ENCODE assay signal across 13 cellular contexts in the genomic region with DNA sequence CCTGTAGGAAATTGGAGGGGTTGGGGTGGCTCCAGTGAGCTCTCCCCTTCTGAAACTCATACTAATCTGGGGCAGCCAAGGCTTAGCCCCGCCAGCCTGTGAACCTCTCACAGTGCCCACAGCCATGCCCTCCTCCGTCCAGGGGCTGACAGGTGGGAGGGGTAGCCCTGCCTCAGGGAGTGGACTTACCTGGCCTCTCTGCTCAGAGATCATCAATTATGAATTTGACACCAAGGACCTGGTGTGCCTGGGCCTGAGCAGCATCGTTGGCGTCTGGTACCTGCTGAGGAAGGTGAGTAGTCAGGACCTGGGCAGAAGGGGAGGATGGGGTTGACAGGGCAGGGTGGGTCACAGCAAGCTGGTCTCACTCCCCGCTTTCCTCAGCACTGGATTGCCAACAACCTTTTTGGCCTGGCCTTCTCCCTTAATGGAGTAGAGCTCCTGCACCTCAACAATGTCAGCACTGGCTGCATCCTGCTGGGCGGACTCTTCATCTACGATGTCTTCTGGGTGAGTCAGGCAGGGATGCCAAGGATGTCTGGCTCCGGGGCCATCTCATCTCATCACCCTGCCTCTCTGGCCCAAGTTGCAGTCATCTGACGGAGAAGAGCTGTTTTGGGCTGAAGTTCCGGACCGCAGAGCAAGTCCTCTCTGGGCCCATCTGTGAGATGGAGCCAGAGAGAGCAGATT. TPM values are rescaled to one million over a fixed set of nuclear protein-coding genes. Genes with fewer than 3 reads are reported as not detected.
A peak's percentile ranks its signal among the peaks of the same experiment; 100 is the strongest.
DNase-seq lines count a peak whose midpoint lies in the region; ATAC-seq and TF ChIP-seq lines count a peak whose summit lies in the region.
"Had no signal": no experiment of that assay in that cellular context is flagged by ENCODE, and none has a peak within 500 bp of the region (broad histone marks: within the 10 kb centered on the region; RNA-seq: fewer than 3 reads in every experiment).

No MANE protein-coding gene starts in this region.

- POLR2A ChIA-PET in activated CD8-positive, alpha-beta T cell treated with anti-CD3 and anti-CD28 coated beads for 36 hours (lab: Charles Lee), result interaction anchor here (0.6 to 2.2 kb wide), 6 partner anchors 11 to 63 kb away, joined by 3 to 13 read pairs (median 4); no protein-coding TSS in a partner anchor
- POLR2A ChIA-PET in naive thymus-derived CD4-positive, alpha-beta T cell (lab: Charles Lee), result no interaction called here

- H3K9me2 ChIP-seq in GM23338 (ENCODE audit: insufficient read depth), result no peaks in the 10 kb centered on the region

- H3K4me1 Mint-ChIP-seq in GM23338, result peaks cover 5% of the 10 kb centered on the region; the same call in 2 of the 3 replicates
- H3K4me1 Mint-ChIP-seq in activated CD8-positive, alpha-beta T cell treated with anti-CD3 and anti-CD28 coated beads for 36 hours (ENCODE audit: low read depth), result peaks cover 22% of the 10 kb centered on the region
- peaks cover 8 to 26% (median 22%) of the 10 kb centered on the region in 7 donors for H3K4me1 Mint-ChIP-seq in naive thymus-derived CD4-positive, alpha-beta T cell

- TF ChIP-seq POLR2A in lower leg skin (IDR thresholded peaks at IDR 0.05), result no peak

- H3K27me3 ChIP-seq in GM23338 (ENCODE audit: insufficient read depth) (no peaks in the 10 kb centered on the region), WERI-Rb-1 (ENCODE audit: insufficient read depth, low read depth, severe bottlenecking) (no peaks in the 10 kb centered on the region)
- H3K27me3 ChIP-seq in naive thymus-derived CD4-positive, alpha-beta T cell (ENCODE audit: control insufficient read depth in 2 of 2, insufficient read depth in 2 of 2, low read length in 2 of 2), result no peaks in the 10 kb centered on the region
- H3K27me3 ChIP-seq: tibial nerve had no signal

- H3F3A ChIP-seq in GM23338 (replicated peaks; ENCODE audit: low read depth), result peaks cover 83% of the 10 kb centered on the region

- TF ChIP-seq CTCF in C4-2B (conservative IDR thresholded peaks at IDR 0.05) (no peak), GM23338 (conservative IDR thresholded peaks at IDR 0.05; ENCODE audit: low read depth in 2 of 2) (no peak), WERI-Rb-1 (IDR thresholded peaks at IDR 0.05; ENCODE audit: low read depth, low read length) (no peak), lower leg skin (IDR thresholded peaks at IDR 0.05) (no peak)
- no peak for TF ChIP-seq CTCF in activated CD8-positive, alpha-beta T cell treated with anti-CD3 and anti-CD28 coated beads for 36 hours (IDR thresholded peaks at IDR 0.05)

- peaks cover 37% of the 10 kb centered on the region for H4K20me1 ChIP-seq in GM23338 (replicated peaks; ENCODE audit: insufficient read depth)

- H3K27ac Mint-ChIP-seq in GM23338, result no peak overlapping the region
- peak overlapping the region; percentile 97 for H3K27ac Mint-ChIP-seq in activated CD8-positive, alpha-beta T cell treated with anti-CD3 and anti-CD28 coated beads for 36 hours
- peak overlapping the region in 6 of 9 donors; percentile 47 to 99 (median 97) for H3K27ac Mint-ChIP-seq in naive thymus-derived CD4-positive, alpha-beta T cell

- peaks cover 18% of the 10 kb centered on the region for H3K79me2 ChIP-seq in GM23338 (replicated peaks; ENCODE audit: insufficient read depth)

- peak overlapping the region; percentile 85 for H3K4me3 Mint-ChIP-seq in GM23338
- peak overlapping the region; percentile 84 for H3K4me3 Mint-ChIP-seq in activated CD8-positive, alpha-beta T cell treated with anti-CD3 and anti-CD28 coated beads for 36 hours
- H3K4me3 Mint-ChIP-seq in naive thymus-derived CD4-positive, alpha-beta T cell, result peak overlapping the region; percentile 34 to 99 (median 93)

- no peaks in the 10 kb centered on the region for H3K9me3 ChIP-seq in naive thymus-derived CD4-positive, alpha-beta T cell (ENCODE audit: control insufficient read depth in 2 of 3, low read length in 3 of 3)
- no peaks in the 10 kb centered on the region for H3K9me3 ChIP-seq in WERI-Rb-1 (ENCODE audit: severe bottlenecking)
- H3K9me3 ChIP-seq: tibial nerve had no signal

- peaks cover 26% of the 10 kb centered on the region for H3K27me3 Mint-ChIP-seq in GM23338 (ENCODE audit: insufficient read depth, low read depth, poor library complexity)
- H3K27me3 Mint-ChIP-seq in activated CD8-positive, alpha-beta T cell treated with anti-CD3 and anti-CD28 coated beads for 36 hours, result no peaks in the 10 kb centered on the region
- H3K27me3 Mint-ChIP-seq in naive thymus-derived CD4-positive, alpha-beta T cell, result no peaks in the 10 kb centered on the region

- peaks cover 6% of the 10 kb centered on the region; the same call in 1 of the 2 replicates for H3K4me1 ChIP-seq in GM23338 (ENCODE audit: insufficient read depth)
- peaks cover 0 to 6% of the 10 kb centered on the region in 2 donors for H3K4me1 ChIP-seq in naive thymus-derived CD4-positive, alpha-beta T cell (ENCODE audit: control insufficient read depth in 2 of 2, insufficient read depth in 2 of 2, low read length in 2 of 2)

- peaks cover 70% of the 10 kb centered on the region for H3K36me3 Mint-ChIP-seq in GM23338 (ENCODE audit: low read depth)
- peaks cover 58% of the 10 kb centered on the region for H3K36me3 Mint-ChIP-seq in activated CD8-positive, alpha-beta T cell treated with anti-CD3 and anti-CD28 coated beads for 36 hours (ENCODE audit: low read depth)
- H3K36me3 Mint-ChIP-seq in naive thymus-derived CD4-positive, alpha-beta T cell, result peaks cover 0 to 35% (median 16%) of the 10 kb centered on the region in 5 donors

- peak overlapping the region; percentile 58; the same call in 1 of the 2 replicates for H3K4me3 ChIP-seq in GM23338
- H3K4me3 ChIP-seq in naive thymus-derived CD4-positive, alpha-beta T cell (ENCODE audit: low read length), result no peak overlapping the region
- no peak overlapping the region for H3K4me3 ChIP-seq in WERI-Rb-1 (ENCODE audit: low read depth, low read length)
- no peak overlapping the region for H3K4me3 ChIP-seq in lower leg skin (ENCODE audit: low read depth, poor library complexity, severe bottlenecking)

- intact Hi-C loops in activated CD8-positive, alpha-beta T cell treated with anti-CD3 and anti-CD28 coated beads for 36 hours (cut with micrococcal nuclease), result no loop called here
- intact Hi-C loops in naive thymus-derived CD4-positive, alpha-beta T cell (cut with micrococcal nuclease), result no loop called here
- intact Hi-C loops in lower leg skin (cut with DNase I; ENCODE audit: low total_unique reads), result no loop called here

- 0 out of 2 replicates have a peak overlapping the region, but pooled peaks have one; percentile 88 for H3K4me2 ChIP-seq in GM23338

- CTCF ChIA-PET in activated CD8-positive, alpha-beta T cell treated with anti-CD3 and anti-CD28 coated beads for 36 hours (lab: Charles Lee), result interaction anchor here (0.6 to 30.6 kb wide), 8 partner anchors 8 to 109 kb away, joined by 3 to 1008 read pairs (median 5); partner anchors contain the start of gene ID1
- CTCF ChIA-PET in naive thymus-derived CD4-positive, alpha-beta T cell (lab: Charles Lee), result interaction anchor here (1.8 to 2.2 kb wide), 2 partner anchors 8 to 64 kb away, joined by 5 to 6 read pairs; no protein-coding TSS in a partner anchor

- H2AFZ ChIP-seq in GM23338, result no peak overlapping the region

- no peaks in the 10 kb centered on the region for H3K9me3 Mint-ChIP-seq in GM23338
- H3K9me3 Mint-ChIP-seq in activated CD8-positive, alpha-beta T cell treated with anti-CD3 and anti-CD28 coated beads for 36 hours, result no peaks in the 10 kb centered on the region
- peaks cover 0 to 1% (median 0%) of the 10 kb centered on the region in 11 donors for H3K9me3 Mint-ChIP-seq in naive thymus-derived CD4-positive, alpha-beta T cell

- H3K27ac ChIP-seq in C4-2B (peak overlapping the region; percentile 66; the same call in 1 of the 2 replicates), GM23338 (ENCODE audit: low read depth) (no peak overlapping the region), WERI-Rb-1 (no peak overlapping the region)
- peak overlapping the region; percentile 87 for H3K27ac ChIP-seq in naive thymus-derived CD4-positive, alpha-beta T cell (ENCODE audit: low read depth, low read length)
- H3K27ac ChIP-seq: tibial nerve had no signal

- DNase-seq in GM23338 (ENCODE audit: low spot score) (no peak), WERI-Rb-1 (no peak), lower leg skin (ENCODE audit: low spot score in 2 of 2) (no peak)
- no peak for DNase-seq in activated CD8-positive, alpha-beta T cell treated with anti-CD3 and anti-CD28 coated beads for 36 hours
- no peak for DNase-seq in naive thymus-derived CD4-positive, alpha-beta T cell
- DNase-seq: DMS79 treated with DMSO at 0.1 percent for 48 hours; Kasumi-1; NCI-H345; stimulated activated CD4-positive, alpha-beta T cell treated with anti-CD3 and anti-CD28 coated beads, Interleukin-4, amount 100 ng/mL, for 24 hours had no signal

- 81 to 88% methylated on average over 10 to 11 of the region's 11 CpGs for WGBS in lower leg skin, 2 donors

- peaks cover 42% of the 10 kb centered on the region for H3K36me3 ChIP-seq in GM23338 (ENCODE audit: insufficient read depth)
- peaks cover 9 to 76% (median 21%) of the 10 kb centered on the region in 3 experiments for H3K36me3 ChIP-seq in naive thymus-derived CD4-positive, alpha-beta T cell (ENCODE audit: control insufficient read depth in 2 of 3, insufficient read depth in 3 of 3, low read length in 3 of 3)
- peaks cover 70% of the 10 kb centered on the region for H3K36me3 ChIP-seq in WERI-Rb-1

- no peak for ATAC-seq in GM23338
- no peak for ATAC-seq in activated CD8-positive, alpha-beta T cell treated with anti-CD3 and anti-CD28 coated beads for 36 hours
- no peak for ATAC-seq in naive thymus-derived CD4-positive, alpha-beta T cell
- no peak for ATAC-seq in GM21390 (IDR thresholded peaks at IDR 0.05; ENCODE audit: unreplicated experiment)
- no peak for ATAC-seq in GM21529 (IDR thresholded peaks at IDR 0.05; ENCODE audit: unreplicated experiment)

TF ChIP-seq in GM23338, 12 proteins besides CTCF, POLR2A, EP300 and RAD21 (continues in another document):
- TF ChIP-seq EZH2phosphoT487 (IDR thresholded peaks at IDR 0.05; ENCODE audit: unreplicated experiment) (no peak), STAT1 (IDR thresholded peaks at IDR 0.05; ENCODE audit: unreplicated experiment) (no peak), EZH2 (IDR thresholded peaks at IDR 0.05; ENCODE audit: low read depth, unreplicated experiment) (no peak)

RNA-seq across cellular contexts. Expression of gene HM13, which starts 34.7 kb away (rescaled TPM):
- total RNA-seq in GM23338 (2014; rRNA removed; shearing (Covaris generic)), result 103 and 126 TPM in 2 replicates
- polyA plus RNA-seq in GM23338 (2016; fragmentation: Nextera tagmentation; extraction: Ambion mirVana), result 147 and 150 TPM in 2 replicates
- total RNA-seq in activated CD8-positive, alpha-beta T cell treated with anti-CD3 and anti-CD28 coated beads for 36 hours, result 10 to 100 TPM; 91.6 to 95.5 TPM
- 100 to 1,000 TPM; 102 to 197 (median 133) TPM for total RNA-seq in naive thymus-derived CD4-positive, alpha-beta T cell
- 100 to 1,000 TPM; 109 to 140 TPM for polyA plus RNA-seq in naive thymus-derived CD4-positive, alpha-beta T cell
- 10 to 100 TPM; 35.0 to 51.9 (median 44.2) TPM for total RNA-seq in lower leg skin

RNA-seq across cellular contexts. Expression of gene ID1, which starts 56.1 kb away (rescaled TPM):
- total RNA-seq in GM23338 (2014; rRNA removed; shearing (Covaris generic)), result 452 and 479 TPM in 2 replicates
- polyA plus RNA-seq in GM23338 (2016; fragmentation: Nextera tagmentation; extraction: Ambion mirVana), result 221 and 224 TPM in 2 replicates
- total RNA-seq in activated CD8-positive, alpha-beta T cell treated with anti-CD3 and anti-CD28 coated beads for 36 hours, result under 1 TPM; 0.41 to 0.54 TPM
- 10 to 100 TPM in 1 of 5 experiments, 1 to 10 TPM in 1, under 1 TPM in 3; 0.41 to 16.9 (median 0.62) TPM for total RNA-seq in naive thymus-derived CD4-positive, alpha-beta T cell
- polyA plus RNA-seq in naive thymus-derived CD4-positive, alpha-beta T cell, result not detected
- total RNA-seq in lower leg skin, result 100 to 1,000 TPM; 237 to 353 (median 301) TPM

Comparison
In these comparisons a context has a peak if more than half of its experiments do, and no peak if none do; other contexts are left out.
1. H3K27ac ChIP-seq: peak in C4-2B (single experiment) and naive thymus-derived CD4-positive, alpha-beta T cell (single experiment); none in GM23338 (single experiment) and WERI-Rb-1 (single experiment).
2. RNA of gene ID1, which starts 56.1 kb away (total RNA-seq): 452 to 479 TPM in GM23338 and 237 to 353 TPM in lower leg skin; 0.41 to 16.9 TPM in naive thymus-derived CD4-positive, alpha-beta T cell and 0.41 to 0.54 TPM in activated CD8-positive, alpha-beta T cell treated with anti-CD3 and anti-CD28 coated beads for 36 hours; every median in the first group is over 10 times any median in the second.
3. Peak in every context shown above with its lines, with median percentiles within 50 percentile points of each other: H3K4me3 Mint-ChIP-seq.